ENCODE assay signal across 21 cellular contexts in the genomic region with DNA sequence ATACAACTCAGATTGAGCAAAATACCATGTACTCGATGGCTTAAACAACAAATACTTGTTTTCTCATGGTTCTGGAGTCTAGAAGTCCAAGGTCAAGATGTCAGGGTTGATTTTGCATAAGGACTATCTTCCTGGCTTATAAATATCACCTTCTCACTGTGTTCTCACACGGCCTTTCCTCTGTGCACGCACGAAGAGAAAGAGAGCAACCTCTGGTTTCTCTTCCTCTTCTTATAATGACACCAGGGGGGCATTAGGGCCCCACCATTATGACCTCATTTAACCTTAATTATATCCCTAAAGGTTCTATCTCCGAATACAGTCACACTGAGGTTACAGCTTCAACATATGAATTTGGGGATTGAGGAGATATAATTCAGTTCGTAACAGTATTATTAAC.
DNase-seq lines count a peak whose midpoint lies in the region; ATAC-seq, FAIRE-seq and TF ChIP-seq lines count a peak whose summit lies in the region.
"Had no signal": no experiment of that assay in that cellular context is flagged by ENCODE, and none has a peak within 500 bp of the region (broad histone marks: within the 10 kb centered on the region; RNA-seq: fewer than 3 reads in every experiment).

No MANE protein-coding gene starts in this region.

- TF ChIP-seq EP300 in GM12878 (IDR thresholded peaks at IDR 0.05; ENCODE audit: borderline replicate concordance in 1 of 2, control insufficient read depth in 1 of 2, low read depth in 2 of 2, low read length in 2 of 2): no peak

- no TSS peak for BruUV-seq in GM12878 (replicated peaks; lab: Mats Ljungman, UMichigan)

- peak; percentile 59 for DNase-seq in Karpas-422
- no peak for DNase-seq in GM12878 (ENCODE audit: low read depth, low spot score)
- DNase-seq in GM10266 (ENCODE audit: extremely low spot score): no peak
- no peak for DNase-seq in activated CD8-positive, alpha-beta memory T cell treated with anti-CD3 and anti-CD28 coated beads, Interleukin-2, amount 10 ng/mL, durations not matched to agents 7 days and 5 days
- no peak for DNase-seq in GM23248
- DNase-seq: Caco-2; CD4-positive, CD25-positive, alpha-beta regulatory T cell; DMS 273 treated with DMSO at 0.1 percent for 48 hours; DMS79 treated with DMSO at 0.1 percent for 48 hours; KBM-7; MV-4-11; NCI-H1105 treated with DMSO at 0.1 percent for 48 hours; NCI-H2081; NCI-H2171 treated with DMSO at 0.1 percent for 48 hours; NCI-H526; SIG-M5; SK-N-SH; T-helper 1 cell had no signal

- H3K36me3 ChIP-seq in Karpas-422 (ENCODE audit: insufficient read depth, low read length): no peaks in the 10 kb centered on the region
- no peaks in the 10 kb centered on the region for H3K36me3 ChIP-seq in GM12878 (ENCODE audit: control insufficient read depth in 2 of 2, insufficient read depth in 2 of 2, low read length in 1 of 2)
- no peaks in the 10 kb centered on the region for H3K36me3 ChIP-seq in GM23248 (ENCODE audit: low read depth)

- FAIRE-seq in GM12878 (lab: Jason Lieb, UNC): no peak

- H2AFZ ChIP-seq in Karpas-422 (ENCODE audit: low read length) (no peak overlapping the region), GM12878 (ENCODE audit: control insufficient read depth, low read depth, low read length) (no peak overlapping the region), GM23248 (no peak overlapping the region)

- H3K9me3 Mint-ChIP-seq in activated CD8-positive, alpha-beta memory T cell treated with anti-CD3 and anti-CD28 coated beads, Interleukin-2, amount 10 ng/mL, durations not matched to agents 7 days and 5 days (ENCODE audit: low read depth): no peaks in the 10 kb centered on the region

- H3K79me2 ChIP-seq in Karpas-422 (ENCODE audit: low read length): no peaks in the 10 kb centered on the region
- H3K79me2 ChIP-seq in GM12878 (ENCODE audit: control insufficient read depth, insufficient read depth, low read length): no peaks in the 10 kb centered on the region
- no peaks in the 10 kb centered on the region for H3K79me2 ChIP-seq in GM23248 (ENCODE audit: insufficient read depth)

- intact Hi-C loops in GM12878 (cut with micrococcal nuclease; ENCODE audit: unreplicated experiment): no loop called here

- H3K4me1 Mint-ChIP-seq in activated CD8-positive, alpha-beta memory T cell treated with anti-CD3 and anti-CD28 coated beads, Interleukin-2, amount 10 ng/mL, durations not matched to agents 7 days and 5 days: no peaks in the 10 kb centered on the region
- H3K4me1 Mint-ChIP-seq: CD4-positive, CD25-positive, alpha-beta regulatory T cell had no signal

- H3K27me3 ChIP-seq in Karpas-422 (ENCODE audit: low read length) (no peaks in the 10 kb centered on the region), GM12878 (replicated peaks in 1 of 2; ENCODE audit: control insufficient read depth in 2 of 2, insufficient read depth in 2 of 2, low read length in 1 of 2) (no peaks in the 10 kb centered on the region), GM23248 (replicated peaks; ENCODE audit: insufficient read depth) (no peaks in the 10 kb centered on the region)

- H4K20me1 ChIP-seq in Karpas-422 (ENCODE audit: insufficient read depth, low read depth, low read length) (no peaks in the 10 kb centered on the region), GM12878 (ENCODE audit: control insufficient read depth, insufficient read depth) (no peaks in the 10 kb centered on the region), GM23248 (ENCODE audit: insufficient read depth) (no peaks in the 10 kb centered on the region)

- ATAC-seq in GM18520 (IDR thresholded peaks at IDR 0.05; ENCODE audit: unreplicated experiment): peak; percentile 43
- ATAC-seq in GM19463 (IDR thresholded peaks at IDR 0.05; ENCODE audit: unreplicated experiment): peak; percentile 68
- ATAC-seq in GM12878: peak; percentile 42
- no peak for ATAC-seq in activated CD8-positive, alpha-beta memory T cell treated with anti-CD3 and anti-CD28 coated beads, Interleukin-2, amount 10 ng/mL, durations not matched to agents 7 days and 5 days

- CTCF ChIA-PET in GM12878 (lab: Yijun Ruan, JAX): no interaction called here
- CTCF ChIA-PET in activated CD8-positive, alpha-beta memory T cell treated with anti-CD3 and anti-CD28 coated beads, Interleukin-2, amount 10 ng/mL, durations not matched to agents 7 days and 5 days (lab: Charles Lee): no interaction called here

- peaks cover 5% of the 10 kb centered on the region; the same call in 1 of the 2 replicates for H3K4me1 ChIP-seq in Karpas-422 (ENCODE audit: low read length)
- H3K4me1 ChIP-seq in GM12878 (ENCODE audit: control insufficient read depth, insufficient read depth, low read length): no peaks in the 10 kb centered on the region
- H3K4me1 ChIP-seq in GM23248 (ENCODE audit: insufficient read depth): no peaks in the 10 kb centered on the region
- H3K4me1 ChIP-seq: Caco-2 had no signal

- SMC1A ChIA-PET in GM12878 (lab: Charles Lee; ENCODE audit: uncharacterized antibody, unreplicated experiment): interaction anchor here (1.2 kb wide), 1 partner anchor 39 kb away, joined by 3 read pairs; no protein-coding TSS in a partner anchor

- 11% methylated on average over 6 of the region's 6 CpGs for WGBS in GM12878 (ENCODE audit: insufficient coverage, insufficient replicate concordance, low lambda C conversion rate, missing lambda C conversion rate)
- WGBS in GM23248 (ENCODE audit: low coverage in 1 of 2, low lambda C conversion rate in 2 of 2, missing lambda C conversion rate in 2 of 2), 2 experiments: 24 to 38% methylated on average over 6 of the region's 6 CpGs

- no peak for TF ChIP-seq POLR2A in GM12878 (IDR thresholded peaks at IDR 0.05; ENCODE audit: low read depth, low read length)

- H3K9ac ChIP-seq in Karpas-422 (ENCODE audit: low read length): no peak overlapping the region
- no peak overlapping the region for H3K9ac ChIP-seq in GM12878 (ENCODE audit: control insufficient read depth, insufficient read depth, low read length)
- no peak overlapping the region for H3K9ac ChIP-seq in GM23248
- H3K9ac ChIP-seq: SK-N-SH had no signal

- H3K36me3 Mint-ChIP-seq in activated CD8-positive, alpha-beta memory T cell treated with anti-CD3 and anti-CD28 coated beads, Interleukin-2, amount 10 ng/mL, durations not matched to agents 7 days and 5 days: no peaks in the 10 kb centered on the region
- H3K36me3 Mint-ChIP-seq: CD4-positive, CD25-positive, alpha-beta regulatory T cell had no signal

- no peak overlapping the region for H3K27ac ChIP-seq in Karpas-422 (ENCODE audit: low read length)
- H3K27ac ChIP-seq in GM12878 (ENCODE audit: control insufficient read depth, insufficient read depth): no peak overlapping the region
- H3K27ac ChIP-seq in GM23248: no peak overlapping the region
- H3K27ac ChIP-seq: RWPE1 had no signal

- H3K9me3 ChIP-seq in Karpas-422 (ENCODE audit: low read length) (no peaks in the 10 kb centered on the region), GM12878 (replicated peaks; ENCODE audit: control insufficient read depth, insufficient read depth, low read length) (no peaks in the 10 kb centered on the region), GM23248 (ENCODE audit: low read depth) (no peaks in the 10 kb centered on the region)
- H3K9me3 ChIP-seq: Caco-2, SK-N-SH had no signal

- no peak overlapping the region for H3K4me2 ChIP-seq in Karpas-422 (ENCODE audit: low read depth, low read length, poor library complexity, severe bottlenecking)
- no peak overlapping the region for H3K4me2 ChIP-seq in GM12878 (ENCODE audit: control insufficient read depth, insufficient read depth)
- no peak overlapping the region for H3K4me2 ChIP-seq in GM23248 (ENCODE audit: unreplicated experiment)
- H3K4me2 ChIP-seq: SK-N-SH had no signal

- no peak for TF ChIP-seq RAD21 in GM12878 (IDR thresholded peaks at IDR 0.05; ENCODE audit: insufficient read depth, low read depth, low read length)

- RAD21 ChIA-PET in GM12878 (lab: Charles Lee; ENCODE audit: unreplicated experiment): no interaction called here

- in situ Hi-C loops in GM12878 (cut with MboI): no loop called here
- in situ Hi-C loops in GM23248 (cut with MboI): no loop called here

- no peaks in the 10 kb centered on the region for H3F3A ChIP-seq in GM23248 (ENCODE audit: insufficient read depth)

- H3K4me3 ChIP-seq in Karpas-422 (ENCODE audit: low read length) (no peak overlapping the region), GM12878 (no peak overlapping the region), GM23248 (no peak overlapping the region)

- no peak for TF ChIP-seq CTCF in GM12878 (IDR thresholded peaks at IDR 0.05 in 2 of 3, conservative IDR thresholded peaks at IDR 0.05 in 1 of 3; ENCODE audit: control insufficient read depth in 2 of 3, extremely low read depth in 1 of 3, insufficient read depth in 1 of 3, low read depth in 3 of 3, low read length in 3 of 3)
- no peak for TF ChIP-seq CTCF in GM10266 (IDR thresholded peaks at IDR 0.05; ENCODE audit: control insufficient read depth, insufficient read depth, low read depth, missing control alignments)

- no peak overlapping the region for H3K4me3 Mint-ChIP-seq in activated CD8-positive, alpha-beta memory T cell treated with anti-CD3 and anti-CD28 coated beads, Interleukin-2, amount 10 ng/mL, durations not matched to agents 7 days and 5 days

- no peaks in the 10 kb centered on the region for H3K27me3 Mint-ChIP-seq in activated CD8-positive, alpha-beta memory T cell treated with anti-CD3 and anti-CD28 coated beads, Interleukin-2, amount 10 ng/mL, durations not matched to agents 7 days and 5 days
- H3K27me3 Mint-ChIP-seq: CD4-positive, CD25-positive, alpha-beta regulatory T cell had no signal

- no peak overlapping the region for H3K27ac Mint-ChIP-seq in activated CD8-positive, alpha-beta memory T cell treated with anti-CD3 and anti-CD28 coated beads, Interleukin-2, amount 10 ng/mL, durations not matched to agents 7 days and 5 days
- H3K27ac Mint-ChIP-seq: CD4-positive, CD25-positive, alpha-beta regulatory T cell had no signal

- POLR2A ChIA-PET in GM12878 (lab: Charles Lee): no interaction called here

- H3K9me2 ChIP-seq in Karpas-422 (replicated peaks; ENCODE audit: insufficient read depth, low read length) (no peaks in the 10 kb centered on the region), GM23248 (ENCODE audit: insufficient read depth) (no peaks in the 10 kb centered on the region)
- H3K9me2 ChIP-seq: SK-N-SH had no signal

TF ChIP-seq in GM12878, 131 proteins besides CTCF, POLR2A, EP300 and RAD21 (continues in another document):
- TF ChIP-seq, protein P1, sequence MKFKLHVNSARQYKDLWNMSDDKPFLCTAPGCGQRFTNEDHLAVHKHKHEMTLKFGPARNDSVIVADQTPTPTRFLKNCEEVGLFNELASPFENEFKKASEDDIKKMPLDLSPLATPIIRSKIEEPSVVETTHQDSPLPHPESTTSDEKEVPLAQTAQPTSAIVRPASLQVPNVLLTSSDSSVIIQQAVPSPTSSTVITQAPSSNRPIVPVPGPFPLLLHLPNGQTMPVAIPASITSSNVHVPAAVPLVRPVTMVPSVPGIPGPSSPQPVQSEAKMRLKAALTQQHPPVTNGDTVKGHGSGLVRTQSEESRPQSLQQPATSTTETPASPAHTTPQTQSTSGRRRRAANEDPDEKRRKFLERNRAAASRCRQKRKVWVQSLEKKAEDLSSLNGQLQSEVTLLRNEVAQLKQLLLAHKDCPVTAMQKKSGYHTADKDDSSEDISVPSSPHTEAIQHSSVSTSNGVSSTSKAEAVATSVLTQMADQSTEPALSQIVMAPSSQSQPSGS (IDR thresholded peaks at IDR 0.05; ENCODE audit: low read length): peak; percentile 29; the same call in 1 of the 2 replicates
- TF ChIP-seq SPI1 (IDR thresholded peaks at IDR 0.05; ENCODE audit: borderline replicate concordance, insufficient read depth, low read depth, low read length): 0 out of 2 replicates have a peak, but pooled peaks have one; percentile 37
